Comparison of ENCODE assay signal across 23 cellular contexts in the genomic region with DNA sequence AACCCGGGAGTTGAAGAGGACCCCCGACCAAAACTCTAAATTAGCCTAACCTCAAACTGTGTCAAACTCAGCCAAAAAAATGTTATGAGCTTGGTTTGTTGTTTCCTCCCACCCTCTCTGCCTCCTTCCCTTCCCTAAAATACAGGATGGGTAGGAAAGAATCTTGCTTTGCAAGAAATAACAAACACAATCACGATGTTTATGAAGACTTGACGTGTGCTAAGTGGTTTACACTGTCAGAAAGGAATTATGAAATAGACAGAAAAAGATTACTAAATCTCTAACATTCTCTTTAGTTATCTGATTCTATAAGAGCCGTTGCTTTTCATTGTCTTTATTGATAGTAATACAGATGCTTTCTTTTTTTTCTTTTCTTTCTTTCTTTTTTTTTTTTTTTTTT.
"Had no signal": no experiment of that assay in that cellular context is flagged by ENCODE, and none has a peak within 500 bp of the region (broad histone marks: within the 10 kb centered on the region; RNA-seq: fewer than 3 reads in every experiment).

No MANE protein-coding gene starts in this region.

- H3K9me3 Mint-ChIP-seq: dendritic cell treated with granulocyte-macrophage colony-stimulating factor and Interleukin-4, amounts not matched to agents 40 ng/mL and 50 ng/mL, for 4 days had no signal

- FAIRE-seq: islet of Langerhans, keratinocyte had no signal

- H3K27ac Mint-ChIP-seq: dendritic cell treated with granulocyte-macrophage colony-stimulating factor and Interleukin-4, amounts not matched to agents 40 ng/mL and 50 ng/mL, for 4 days had no signal

- H3K4me1 ChIP-seq: colonic mucosa, esophagus squamous epithelium, gastrocnemius medialis, heart right ventricle, left lung, lower lobe of right lung had no signal

- ATAC-seq: esophagus mucosa, gastrocnemius medialis, heart right ventricle, left cardiac atrium, left lung, left ventricle myocardium superior, lower lobe of right lung had no signal

- H3K4me3 Mint-ChIP-seq: dendritic cell treated with granulocyte-macrophage colony-stimulating factor and Interleukin-4, amounts not matched to agents 40 ng/mL and 50 ng/mL, for 4 days had no signal

- H3K36me3 ChIP-seq: colonic mucosa, esophagus squamous epithelium, gastrocnemius medialis, heart right ventricle, left lung, lower lobe of right lung had no signal

- H3K9me3 ChIP-seq: colonic mucosa had no signal

- H3K4me3 ChIP-seq: colonic mucosa, esophagus squamous epithelium, gastrocnemius medialis, heart right ventricle, left lung, lower lobe of right lung had no signal

- H3K27me3 ChIP-seq: colonic mucosa had no signal

- H3K27ac ChIP-seq: colonic mucosa, epithelial cell of prostate, esophagus squamous epithelium, gastrocnemius medialis, heart right ventricle, left lung, lower lobe of right lung had no signal

- DNase-seq: colonic mucosa; cortex of kidney; effector memory CD4-positive, alpha-beta T cell; erythroblast; esophagus squamous epithelium; foreskin fibroblast; foreskin melanocyte; gastrocnemius medialis; glutamatergic neuron; head of caudate nucleus; heart right ventricle; hippocampal formation; left cardiac atrium; left ventricle myocardium superior; lower lobe of right lung; mesenchymal stem cell; midbrain had no signal
